In the genomic region with DNA sequence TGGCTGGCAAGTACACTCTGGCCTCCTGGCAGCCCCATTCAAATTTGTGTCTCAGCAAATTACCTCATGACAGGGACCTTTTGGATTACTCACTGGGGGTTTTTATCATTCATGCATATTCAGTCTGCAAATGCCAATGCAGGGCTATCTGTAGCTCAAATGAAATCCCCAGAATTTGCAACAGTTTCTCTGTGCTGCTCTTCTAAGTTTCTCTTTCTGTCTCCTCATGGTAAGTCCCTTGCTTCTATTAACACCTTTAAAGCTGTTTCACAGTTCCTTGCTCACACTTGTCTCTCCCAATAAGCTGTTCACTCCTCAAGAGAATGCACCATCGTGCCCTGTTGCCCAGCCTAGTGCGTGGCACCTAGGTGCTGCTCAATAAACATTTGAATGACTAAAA, we compare ENCODE assay signal across 10 cellular contexts. TPM values are rescaled to one million over a fixed set of nuclear protein-coding genes. Genes with fewer than 3 reads are reported as not detected.
DNase-seq lines count a peak whose midpoint lies in the region; ATAC-seq and TF ChIP-seq lines count a peak whose summit lies in the region.
"Had no signal": no experiment of that assay in that cellular context is flagged by ENCODE, and none has a peak within 500 bp of the region (broad histone marks: within the 10 kb centered on the region; RNA-seq: fewer than 3 reads in every experiment).

No MANE protein-coding gene starts in this region.

- no peak overlapping the region for H3K27ac ChIP-seq in left ventricle myocardium inferior (replicated peaks)
- H3K27ac ChIP-seq: suprapubic skin had no signal

- peaks cover 29% of the 10 kb centered on the region for H3K4me1 ChIP-seq in left ventricle myocardium inferior

- no peaks in the 10 kb centered on the region for H3K27me3 ChIP-seq in left ventricle myocardium inferior (ENCODE audit: low read depth)

- ATAC-seq in GM18511 (IDR thresholded peaks at IDR 0.05; ENCODE audit: unreplicated experiment) = peak; percentile 56
- ATAC-seq in GM19463 (IDR thresholded peaks at IDR 0.05; ENCODE audit: unreplicated experiment) = peak; percentile 48
- peak; percentile 48 for ATAC-seq in HG02938 (IDR thresholded peaks at IDR 0.05; ENCODE audit: unreplicated experiment)
- ATAC-seq in sciatic nerve = no peak
- ATAC-seq: naive thymus-derived CD8-positive, alpha-beta T cell had no signal

- TF ChIP-seq CTCF in left ventricle myocardium inferior (IDR thresholded peaks at IDR 0.05; ENCODE audit: borderline replicate concordance) = no peak

- no peaks in the 10 kb centered on the region for H3K9me3 ChIP-seq in left ventricle myocardium inferior (replicated peaks)
- H3K9me3 ChIP-seq: suprapubic skin had no signal

- H3K36me3 ChIP-seq in left ventricle myocardium inferior = no peaks in the 10 kb centered on the region
- H3K36me3 ChIP-seq: suprapubic skin had no signal

- intact Hi-C loops in sciatic nerve (cut with DNase I) (no loop called here), left ventricle myocardium inferior (cut with micrococcal nuclease) (no loop called here)

- no peak overlapping the region for H3K4me3 ChIP-seq in left ventricle myocardium inferior
- H3K4me3 ChIP-seq: suprapubic skin had no signal

- DNase-seq in RPMI7951 (ENCODE audit: low read depth) (peak; percentile 24), COLO668 (lab: John Stamatoyannopoulos, UW; ENCODE audit: unreplicated experiment) (no peak), NCI-H510A (lab: John Stamatoyannopoulos, UW) (no peak), sciatic nerve (ENCODE audit: low spot score) (no peak), left ventricle myocardium inferior (no peak)
- DNase-seq: naive thymus-derived CD8-positive, alpha-beta T cell had no signal

RNA-seq across cellular contexts. Expression of gene FAM78B, which starts 3.3 kb away (rescaled TPM):
- total RNA-seq in RPMI7951 (2014; rRNA removed; shearing (Covaris generic)) = 0.36 and 0.88 TPM in 2 replicates
- total RNA-seq in sciatic nerve (2.8 TPM), left ventricle myocardium inferior (4.5 TPM)
